Comparison of ENCODE assay signal across 1 cellular context in genomic region chr16:66904846-66905632, GRCh38.
TF ChIP-seq lines count a peak whose summit lies in the region.

No MANE protein-coding gene starts in this region.

TF ChIP-seq in HepG2, 621 proteins besides CTCF, POLR2A, EP300 and RAD21 (continued from another document and continues in another):
- TF ChIP-seq REST (IDR thresholded peaks at IDR 0.05; ENCODE audit: borderline replicate concordance in 1 of 2, low read depth in 1 of 2, low read length in 2 of 2), result peak in 1 of 2 experiments; percentile 49; a peak in 1 of 4 replicates
- TF ChIP-seq RBAK (CRISPR knock-in tag; IDR thresholded peaks at IDR 0.05), result no peak
- no peak for TF ChIP-seq ZNF329 (CRISPR knock-in tag; IDR thresholded peaks at IDR 0.05; ENCODE audit: low read depth)
- no peak for TF ChIP-seq NFE2L2 (IDR thresholded peaks at IDR 0.05; ENCODE audit: low read length)
- 0 out of 2 replicates have a peak, but pooled peaks have one; percentile 16 for TF ChIP-seq NFIC (IDR thresholded peaks at IDR 0.05; ENCODE audit: low read length)
- peak; percentile 72 for TF ChIP-seq FOXK2 (IDR thresholded peaks at IDR 0.05)
- TF ChIP-seq TCF7L2 (IDR thresholded peaks at IDR 0.05; ENCODE audit: low read depth, low read length), result peak; percentile 73; the same call in 1 of the 2 replicates
- TF ChIP-seq, protein P1, sequence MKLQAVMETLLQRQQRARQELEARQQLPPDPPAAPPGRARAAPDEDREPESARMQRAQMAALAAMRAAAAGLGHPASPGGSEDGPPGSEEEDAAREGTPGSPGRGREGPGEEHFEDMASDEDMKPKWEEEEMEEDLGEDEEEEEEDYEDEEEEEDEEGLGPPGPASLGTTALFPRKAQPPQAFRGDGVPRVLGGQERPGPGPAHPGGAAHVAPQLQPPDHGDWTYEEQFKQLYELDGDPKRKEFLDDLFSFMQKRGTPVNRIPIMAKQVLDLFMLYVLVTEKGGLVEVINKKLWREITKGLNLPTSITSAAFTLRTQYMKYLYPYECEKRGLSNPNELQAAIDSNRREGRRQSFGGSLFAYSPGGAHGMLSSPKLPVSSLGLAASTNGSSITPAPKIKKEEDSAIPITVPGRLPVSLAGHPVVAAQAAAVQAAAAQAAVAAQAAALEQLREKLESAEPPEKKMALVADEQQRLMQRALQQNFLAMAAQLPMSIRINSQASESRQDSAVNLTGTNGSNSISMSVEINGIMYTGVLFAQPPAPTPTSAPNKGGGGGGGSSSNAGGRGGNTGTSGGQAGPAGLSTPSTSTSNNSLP (IDR thresholded peaks at IDR 0.05; ENCODE audit: low read depth, low read length), result no peak
- TF ChIP-seq, protein P2, sequence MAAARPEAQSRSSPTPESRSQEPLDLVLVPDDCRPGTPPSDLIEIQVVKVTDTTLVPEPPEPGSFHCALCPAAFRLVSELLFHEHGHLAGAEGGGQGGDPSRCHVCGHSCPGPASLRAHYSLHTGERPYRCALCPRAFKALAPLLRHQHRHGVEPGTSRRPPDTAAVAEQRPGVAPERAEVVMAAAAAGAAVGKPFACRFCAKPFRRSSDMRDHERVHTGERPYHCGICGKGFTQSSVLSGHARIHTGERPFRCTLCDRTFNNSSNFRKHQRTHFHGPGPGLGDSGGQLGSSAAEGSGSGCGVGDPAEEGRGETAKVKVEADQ (CRISPR knock-in tag; IDR thresholded peaks at IDR 0.05; ENCODE audit: borderline replicate concordance), result 0 out of 2 replicates have a peak, but pooled peaks have one; percentile 47
- TF ChIP-seq ZNF850 (CRISPR knock-in tag; conservative IDR thresholded peaks at IDR 0.05), result no peak
- TF ChIP-seq FOXA1 (IDR thresholded peaks at IDR 0.05), result no peak
- peak; percentile 92 for TF ChIP-seq FOXA1 (CRISPR knock-in tag; IDR thresholded peaks at IDR 0.05)
- TF ChIP-seq, protein P3, sequence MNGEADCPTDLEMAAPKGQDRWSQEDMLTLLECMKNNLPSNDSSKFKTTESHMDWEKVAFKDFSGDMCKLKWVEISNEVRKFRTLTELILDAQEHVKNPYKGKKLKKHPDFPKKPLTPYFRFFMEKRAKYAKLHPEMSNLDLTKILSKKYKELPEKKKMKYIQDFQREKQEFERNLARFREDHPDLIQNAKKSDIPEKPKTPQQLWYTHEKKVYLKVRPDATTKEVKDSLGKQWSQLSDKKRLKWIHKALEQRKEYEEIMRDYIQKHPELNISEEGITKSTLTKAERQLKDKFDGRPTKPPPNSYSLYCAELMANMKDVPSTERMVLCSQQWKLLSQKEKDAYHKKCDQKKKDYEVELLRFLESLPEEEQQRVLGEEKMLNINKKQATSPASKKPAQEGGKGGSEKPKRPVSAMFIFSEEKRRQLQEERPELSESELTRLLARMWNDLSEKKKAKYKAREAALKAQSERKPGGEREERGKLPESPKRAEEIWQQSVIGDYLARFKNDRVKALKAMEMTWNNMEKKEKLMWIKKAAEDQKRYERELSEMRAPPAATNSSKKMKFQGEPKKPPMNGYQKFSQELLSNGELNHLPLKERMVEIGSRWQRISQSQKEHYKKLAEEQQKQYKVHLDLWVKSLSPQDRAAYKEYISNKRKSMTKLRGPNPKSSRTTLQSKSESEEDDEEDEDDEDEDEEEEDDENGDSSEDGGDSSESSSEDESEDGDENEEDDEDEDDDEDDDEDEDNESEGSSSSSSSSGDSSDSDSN (CRISPR knock-in tag; IDR thresholded peaks at IDR 0.05), result peak; percentile 61; the same call in 1 of the 2 replicates
- peak; percentile 85 for TF ChIP-seq MED1 (CRISPR knock-in tag; IDR thresholded peaks at IDR 0.05)
- no peak for TF ChIP-seq CENPX (CRISPR knock-in tag; IDR thresholded peaks at IDR 0.05)
- TF ChIP-seq, protein P4, sequence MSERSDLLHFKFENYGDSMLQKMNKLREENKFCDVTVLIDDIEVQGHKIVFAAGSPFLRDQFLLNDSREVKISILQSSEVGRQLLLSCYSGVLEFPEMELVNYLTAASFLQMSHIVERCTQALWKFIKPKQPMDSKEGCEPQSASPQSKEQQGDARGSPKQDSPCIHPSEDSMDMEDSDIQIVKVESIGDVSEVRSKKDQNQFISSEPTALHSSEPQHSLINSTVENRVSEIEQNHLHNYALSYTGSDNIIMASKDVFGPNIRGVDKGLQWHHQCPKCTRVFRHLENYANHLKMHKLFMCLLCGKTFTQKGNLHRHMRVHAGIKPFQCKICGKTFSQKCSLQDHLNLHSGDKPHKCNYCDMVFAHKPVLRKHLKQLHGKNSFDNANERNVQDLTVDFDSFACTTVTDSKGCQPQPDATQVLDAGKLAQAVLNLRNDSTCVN (CRISPR knock-in tag; IDR thresholded peaks at IDR 0.05; ENCODE audit: borderline replicate concordance), result 0 out of 2 replicates have a peak, but pooled peaks have one; percentile 25
- TF ChIP-seq, protein P5, sequence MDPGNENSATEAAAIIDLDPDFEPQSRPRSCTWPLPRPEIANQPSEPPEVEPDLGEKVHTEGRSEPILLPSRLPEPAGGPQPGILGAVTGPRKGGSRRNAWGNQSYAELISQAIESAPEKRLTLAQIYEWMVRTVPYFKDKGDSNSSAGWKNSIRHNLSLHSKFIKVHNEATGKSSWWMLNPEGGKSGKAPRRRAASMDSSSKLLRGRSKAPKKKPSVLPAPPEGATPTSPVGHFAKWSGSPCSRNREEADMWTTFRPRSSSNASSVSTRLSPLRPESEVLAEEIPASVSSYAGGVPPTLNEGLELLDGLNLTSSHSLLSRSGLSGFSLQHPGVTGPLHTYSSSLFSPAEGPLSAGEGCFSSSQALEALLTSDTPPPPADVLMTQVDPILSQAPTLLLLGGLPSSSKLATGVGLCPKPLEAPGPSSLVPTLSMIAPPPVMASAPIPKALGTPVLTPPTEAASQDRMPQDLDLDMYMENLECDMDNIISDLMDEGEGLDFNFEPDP (CRISPR knock-in tag; conservative IDR thresholded peaks at IDR 0.05), result no peak
- 0 out of 2 replicates have a peak, but pooled peaks have one; percentile 62 for TF ChIP-seq ZNF572 (CRISPR knock-in tag; IDR thresholded peaks at IDR 0.05)
- no peak for TF ChIP-seq ZNF550 (CRISPR knock-in tag; IDR thresholded peaks at IDR 0.05; ENCODE audit: borderline replicate concordance)
- peak; percentile 85 for TF ChIP-seq HDAC2 (CRISPR knock-in tag; IDR thresholded peaks at IDR 0.05)
- TF ChIP-seq EEA1 (CRISPR knock-in tag; IDR thresholded peaks at IDR 0.05; ENCODE audit: borderline replicate concordance), result 0 out of 2 replicates have a peak, but pooled peaks have one; percentile 27
- 0 out of 2 replicates have a peak, but pooled peaks have one; percentile 2 for TF ChIP-seq TOE1 (CRISPR knock-in tag; IDR thresholded peaks at IDR 0.05)
- no peak for TF ChIP-seq EHMT2 (IDR thresholded peaks at IDR 0.05; ENCODE audit: borderline replicate concordance, low read depth, low read length)
- 0 out of 2 replicates have a peak, but pooled peaks have one; percentile 62 for TF ChIP-seq ZNF512B (CRISPR knock-in tag; IDR thresholded peaks at IDR 0.05; ENCODE audit: borderline replicate concordance)
- peak; percentile 80; the same call in 1 of the 2 replicates for TF ChIP-seq SIX4 (CRISPR knock-in tag; IDR thresholded peaks at IDR 0.05)
- TF ChIP-seq, protein P6, sequence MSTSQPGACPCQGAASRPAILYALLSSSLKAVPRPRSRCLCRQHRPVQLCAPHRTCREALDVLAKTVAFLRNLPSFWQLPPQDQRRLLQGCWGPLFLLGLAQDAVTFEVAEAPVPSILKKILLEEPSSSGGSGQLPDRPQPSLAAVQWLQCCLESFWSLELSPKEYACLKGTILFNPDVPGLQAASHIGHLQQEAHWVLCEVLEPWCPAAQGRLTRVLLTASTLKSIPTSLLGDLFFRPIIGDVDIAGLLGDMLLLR (CRISPR knock-in tag; IDR thresholded peaks at IDR 0.05), result no peak
- TF ChIP-seq ZIK1 (CRISPR knock-in tag; IDR thresholded peaks at IDR 0.05; ENCODE audit: borderline replicate concordance, low read depth), result no peak; the same call in 1 of the 2 replicates
- peak; percentile 8; the same call in 1 of the 2 replicates for TF ChIP-seq PHF8 (CRISPR knock-in tag; IDR thresholded peaks at IDR 0.05)
- TF ChIP-seq FOXJ3 (CRISPR knock-in tag; IDR thresholded peaks at IDR 0.05; ENCODE audit: borderline replicate concordance), result peak; percentile 56; the same call in 1 of the 2 replicates
- peak; percentile 77; the same call in 1 of the 2 replicates for TF ChIP-seq ZBTB20 (CRISPR knock-in tag; IDR thresholded peaks at IDR 0.05; ENCODE audit: borderline replicate concordance, low read depth)
- no peak; the same call in 1 of the 2 replicates for TF ChIP-seq LCORL (IDR thresholded peaks at IDR 0.05)
- peak; percentile 85 for TF ChIP-seq LCORL (CRISPR knock-in tag; IDR thresholded peaks at IDR 0.05)
- TF ChIP-seq ZBED4 (CRISPR knock-in tag; IDR thresholded peaks at IDR 0.05; ENCODE audit: borderline replicate concordance), result peak; percentile 96; the same call in 1 of the 2 replicates
- peak; percentile 42; the same call in 1 of the 2 replicates for TF ChIP-seq ELF3 (CRISPR knock-in tag; IDR thresholded peaks at IDR 0.05)
- no peak; the same call in 1 of the 2 replicates for TF ChIP-seq REPIN1 (CRISPR knock-in tag; IDR thresholded peaks at IDR 0.05; ENCODE audit: borderline replicate concordance, low read depth)
- peak; percentile 48; the same call in 1 of the 2 replicates for TF ChIP-seq THAP11 (CRISPR knock-in tag; IDR thresholded peaks at IDR 0.05)
- peak; percentile 55; the same call in 1 of the 2 replicates for TF ChIP-seq ZNF441 (CRISPR knock-in tag; IDR thresholded peaks at IDR 0.05; ENCODE audit: borderline replicate concordance)
- TF ChIP-seq ZNF614 (CRISPR knock-in tag; IDR thresholded peaks at IDR 0.05; ENCODE audit: borderline replicate concordance), result no peak; the same call in none of the 2 replicates
- TF ChIP-seq ARID2 (CRISPR knock-in tag; IDR thresholded peaks at IDR 0.05; ENCODE audit: borderline replicate concordance), result 0 out of 2 replicates have a peak, but pooled peaks have one; percentile 1
- TF ChIP-seq ZNF816 (CRISPR knock-in tag; IDR thresholded peaks at IDR 0.05; ENCODE audit: borderline replicate concordance), result peak; percentile 48; the same call in 1 of the 2 replicates
- TF ChIP-seq ISL2 (CRISPR knock-in tag; IDR thresholded peaks at IDR 0.05), result peak; percentile 93
- peak; percentile 84 for TF ChIP-seq RXRB (CRISPR knock-in tag; IDR thresholded peaks at IDR 0.05; ENCODE audit: borderline replicate concordance)
- TF ChIP-seq MYC (CRISPR knock-in tag; IDR thresholded peaks at IDR 0.05; ENCODE audit: borderline replicate concordance), result peak; percentile 34; the same call in 1 of the 2 replicates
- TF ChIP-seq ZNF644 (CRISPR knock-in tag; IDR thresholded peaks at IDR 0.05; ENCODE audit: low read depth), result no peak
